In the genomic region with DNA sequence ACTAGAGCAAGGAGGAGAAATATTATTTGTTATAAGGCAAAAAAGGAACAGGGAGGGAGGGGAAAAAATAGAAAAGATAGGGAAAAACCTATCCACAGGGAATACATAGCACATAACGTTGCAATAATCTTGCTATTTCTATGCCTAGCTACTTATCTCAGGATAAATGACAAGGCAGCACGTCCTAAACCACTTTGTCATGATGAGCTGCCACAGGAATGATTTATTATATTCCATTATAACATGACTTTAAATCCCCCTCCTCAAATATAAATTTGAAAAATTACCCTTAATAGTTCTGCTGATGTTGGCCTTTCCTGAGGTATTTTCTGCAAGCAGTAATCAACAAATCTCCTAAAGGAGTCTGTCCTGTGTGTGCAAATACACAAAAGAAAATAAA, we compare ENCODE assay signal across 17 cellular contexts.
"Had no signal": no experiment of that assay in that cellular context is flagged by ENCODE, and none has a peak within 500 bp of the region (broad histone marks: within the 10 kb centered on the region; RNA-seq: fewer than 3 reads in every experiment).

No MANE protein-coding gene starts in this region.

- H3K79me2 ChIP-seq: hepatocyte had no signal

- H3K4me2 ChIP-seq: hepatocyte had no signal

- H2AFZ ChIP-seq: hepatocyte had no signal

- H3K27ac ChIP-seq: coronary artery, dorsolateral prefrontal cortex, esophagus muscularis mucosa, foreskin keratinocyte, gastroesophageal sphincter, heart left ventricle, hepatocyte, left lung, lower lobe of right lung had no signal

- H3K27me3 ChIP-seq: dorsolateral prefrontal cortex, esophagus muscularis mucosa, foreskin keratinocyte, gastroesophageal sphincter, heart left ventricle, hepatocyte, left lung had no signal

- H3K4me3 ChIP-seq: coronary artery, dorsolateral prefrontal cortex, esophagus muscularis mucosa, gastroesophageal sphincter, heart left ventricle, hepatocyte, left lung, lower lobe of right lung had no signal

- ATAC-seq: foreskin keratinocyte; gastroesophageal sphincter; heart left ventricle; left cardiac atrium; left ventricle myocardium superior; lower lobe of right lung; naive thymus-derived CD4-positive, alpha-beta T cell had no signal

- H3K9me3 ChIP-seq: esophagus muscularis mucosa, gastroesophageal sphincter, heart left ventricle, left lung, lower lobe of right lung had no signal

- DNase-seq: dermis blood vessel endothelial cell; dorsolateral prefrontal cortex; effector CD4-positive, alpha-beta T cell; effector memory CD4-positive, alpha-beta T cell; foreskin keratinocyte; heart left ventricle; left cardiac atrium; left lung; left ventricle myocardium superior; lower lobe of right lung; mesendoderm; midbrain; naive thymus-derived CD4-positive, alpha-beta T cell had no signal
